In genomic region chr3:123657111-123657510, GRCh38 we compare ENCODE assay signal across 20 cellular contexts.
DNase-seq lines count a peak whose midpoint lies in the region; ATAC-seq, FAIRE-seq and TF ChIP-seq lines count a peak whose summit lies in the region.
"Had no signal": no experiment of that assay in that cellular context is flagged by ENCODE, and none has a peak within 500 bp of the region (broad histone marks: within the 10 kb centered on the region; RNA-seq: fewer than 3 reads in every experiment).

No MANE protein-coding gene starts in this region.

- H3K4me2 ChIP-seq in hepatocyte: no peak overlapping the region

- intact Hi-C loops in prostate gland (cut with DNase I): loop anchor here (2.0 to 10.0 kb wide), 2 partner anchors 62 to 228 kb away; partner anchors contain the start of gene MYLK
- intact Hi-C loops in transverse colon (cut with DNase I; ENCODE audit: low total_unique reads): no loop called here

- no peaks in the 10 kb centered on the region for H3K9me3 ChIP-seq in hepatocyte (ENCODE audit: low read depth)
- H3K9me3 ChIP-seq in prostate gland: no peaks in the 10 kb centered on the region
- H3K9me3 ChIP-seq in transverse colon: no peaks in the 10 kb centered on the region
- H3K9me3 ChIP-seq: adrenal gland, SJCRH30 had no signal

- H3K27ac ChIP-seq in caudate nucleus (ENCODE audit: low read depth, low read length) (peak overlapping the region; percentile 67), hepatocyte (peak overlapping the region; percentile 56), prostate gland (peak overlapping the region; percentile 69 to 72), transverse colon (peak overlapping the region; percentile 76 to 90 (median 82))
- H3K27ac ChIP-seq: SJCRH30 had no signal

- in situ Hi-C loops in transverse colon (cut with MboI; ENCODE audit: low pct_ligation_motif_present in 1 of 4, low pct_unique_long_range_greater_than_20kb in 1 of 4, low sequenced_read_pairs in 3 of 4): loop anchor here in 1 of 4 donors (10.0 kb wide), 1 partner anchor 58 kb away; no protein-coding TSS in a partner anchor

- no peaks in the 10 kb centered on the region for H3K9me2 ChIP-seq in hepatocyte (replicated peaks; ENCODE audit: insufficient read depth)

- peaks cover 32% of the 10 kb centered on the region for H3K4me1 ChIP-seq in hepatocyte (ENCODE audit: insufficient read depth)
- peaks cover 19% of the 10 kb centered on the region for H3K4me1 ChIP-seq in prostate gland (replicated peaks)
- H3K4me1 ChIP-seq in transverse colon: peaks cover 58 to 99% (median 69%) of the 10 kb centered on the region in 4 donors

- ATAC-seq in GM18907 (IDR thresholded peaks at IDR 0.05; ENCODE audit: unreplicated experiment): no peak

- DNase-seq in caudate nucleus (lab: John Stamatoyannopoulos, UW) (no peak), hepatocyte (ENCODE audit: low spot score) (no peak), prostate gland (ENCODE audit: low spot score) (no peak), transverse colon (peak; percentile 37), frontal cortex (ENCODE audit: low spot score in 2 of 2) (no peak), LoVo (ENCODE audit: low spot score) (no peak), NCI-H1048 (lab: John Stamatoyannopoulos, UW) (no peak)
- DNase-seq: activated CD4-positive, alpha-beta T cell treated with anti-CD3 and anti-CD28 coated beads, Interleukin-2, amount 10 ng/mL, durations not matched to agents 7 days and 5 days; activated CD8-positive, alpha-beta memory T cell treated with anti-CD3 and anti-CD28 coated beads, Interleukin-2, amount 50 U/mL, for 48 hours; activated effector memory CD4-positive, alpha-beta T cell treated with Interleukin-2 at 50 U/mL for 16 hours; CD4-positive, alpha-beta memory T cell; hippocampal formation; islet precursor cell; NCI-H2171 treated with DMSO at 0.1 percent for 48 hours; NCI-H774; stimulated activated CD4-positive, alpha-beta T cell treated with anti-CD3 and anti-CD28 coated beads, Interleukin-4, amount 100 ng/mL, for 24 hours had no signal

- H3K36me3 ChIP-seq in hepatocyte (replicated peaks; ENCODE audit: insufficient read depth, low read depth) (no peaks in the 10 kb centered on the region), prostate gland (peaks cover 0 to 3% of the 10 kb centered on the region in 2 donors), transverse colon (no peaks in the 10 kb centered on the region)
- H3K36me3 ChIP-seq: adrenal gland, SJCRH30 had no signal

- 95% methylated on average over 10 of the region's 10 CpGs for whole genome bisulfite sequencing in hepatocyte (ENCODE audit: low lambda C conversion rate, missing lambda C conversion rate)
- 82% methylated on average over 10 of the region's 10 CpGs for WGBS in prostate gland
- WGBS in transverse colon (ENCODE audit: low coverage in 1 of 2), 2 donors: 57 to 65% methylated on average over 5 to 10 of the region's 10 CpGs

- TF ChIP-seq POLR2A in prostate gland (IDR thresholded peaks at IDR 0.05): no peak
- no peak for TF ChIP-seq POLR2A in transverse colon (IDR thresholded peaks at IDR 0.05)

- no peak for TF ChIP-seq EP300 in transverse colon (IDR thresholded peaks at IDR 0.05; ENCODE audit: low read depth)

- H2AFZ ChIP-seq in hepatocyte: no peak overlapping the region

- no peaks in the 10 kb centered on the region for H3K79me2 ChIP-seq in hepatocyte

- H4K20me1 ChIP-seq in hepatocyte (ENCODE audit: insufficient read depth, poor library complexity, severe bottlenecking): no peaks in the 10 kb centered on the region

- H3K27me3 ChIP-seq in hepatocyte: no peaks in the 10 kb centered on the region
- H3K27me3 ChIP-seq in prostate gland (replicated peaks; ENCODE audit: insufficient read depth): no peaks in the 10 kb centered on the region
- H3K27me3 ChIP-seq in transverse colon: no peaks in the 10 kb centered on the region
- H3K27me3 ChIP-seq: adrenal gland, SJCRH30 had no signal

- FAIRE-seq in frontal cortex (lab: Jason Lieb, UNC): no peak

- TF ChIP-seq CTCF in hepatocyte (IDR thresholded peaks at IDR 0.05; ENCODE audit: poor library complexity) (no peak), prostate gland (IDR thresholded peaks at IDR 0.05) (no peak), transverse colon (IDR thresholded peaks at IDR 0.05) (peak in 1 of 5 experiments; percentile 6)

- H3K4me3 ChIP-seq in hepatocyte: no peak overlapping the region
- no peak overlapping the region for H3K4me3 ChIP-seq in prostate gland
- no peak overlapping the region for H3K4me3 ChIP-seq in transverse colon
- H3K4me3 ChIP-seq: adrenal gland, SJCRH30, skin epidermis had no signal
